In the genomic region with DNA sequence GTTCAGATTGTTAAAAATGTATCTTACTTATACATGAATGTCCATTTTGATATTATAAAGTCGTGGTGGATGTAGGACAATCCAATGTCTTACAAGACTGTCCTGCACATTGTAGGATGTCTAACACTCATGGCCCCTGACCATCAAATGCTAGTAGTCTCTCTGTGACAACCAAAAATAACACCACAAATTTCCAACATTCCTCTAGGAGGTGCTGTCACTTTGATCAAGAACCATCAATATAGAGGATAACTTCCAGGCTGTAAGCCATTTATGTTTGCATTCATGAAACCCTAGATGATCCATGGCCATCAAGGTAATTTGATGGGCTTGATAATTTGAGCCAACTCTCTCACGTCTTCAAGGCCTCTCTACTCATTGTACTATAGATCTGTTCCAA, we compare ENCODE assay signal across 20 cellular contexts.
"Had no signal": no experiment of that assay in that cellular context is flagged by ENCODE, and none has a peak within 500 bp of the region (broad histone marks: within the 10 kb centered on the region; RNA-seq: fewer than 3 reads in every experiment).

No MANE protein-coding gene starts in this region.

- H3K4me3 Mint-ChIP-seq: activated naive CD8-positive, alpha-beta T cell; activated T-cell treated with anti-CD3 and anti-CD28 coated beads, Interleukin-2, amount 50 U/mL, for 4 hours; effector memory CD8-positive, alpha-beta T cell; naive thymus-derived CD8-positive, alpha-beta T cell; stimulated activated memory B cell treated with anti-CD40 and anti-IgM and Interleukin-4, amounts not matched to agents 10 μg/mL and 1 μg/mL and 100 μg/mL, for 72 hours had no signal

- DNase-seq: activated CD4-positive, alpha-beta T cell treated with anti-CD3 and anti-CD28 coated beads for 1 hour; activated CD4-positive, alpha-beta T cell treated with anti-CD3 and anti-CD28 coated beads, Interleukin-2, amount 50 U/mL, for 48 hours; activated gamma-delta T cell; activated T-cell treated with anti-CD3 and anti-CD28 coated beads, Interleukin-2, amount 50 U/mL, for 4 hours; amygdala; brain microvascular endothelial cell; effector memory CD8-positive, alpha-beta T cell; erythroblast; glutamatergic neuron; left cardiac atrium; mucosa of descending colon; naive thymus-derived CD8-positive, alpha-beta T cell; small intestine; stimulated activated CD4-positive, alpha-beta T cell treated with anti-CD3 and anti-CD28 coated beads, Interleukin-1b, Interleukin-23, amount 100 ng/mL, for 48 hours; tibial artery; uterus had no signal

- H3K9me3 ChIP-seq: mucosa of descending colon, neutrophil, right atrium auricular region, tibial artery, uterus had no signal

- H3K27ac ChIP-seq: brain microvascular endothelial cell, neutrophil, right atrium auricular region, tibial artery, uterus had no signal

- H3K4me1 Mint-ChIP-seq: naive thymus-derived CD8-positive, alpha-beta T cell; stimulated activated memory B cell treated with anti-CD40 and anti-IgM and Interleukin-4, amounts not matched to agents 10 μg/mL and 1 μg/mL and 100 μg/mL, for 72 hours had no signal

- H3K36me3 Mint-ChIP-seq: activated naive CD8-positive, alpha-beta T cell; naive thymus-derived CD8-positive, alpha-beta T cell; stimulated activated memory B cell treated with anti-CD40 and anti-IgM and Interleukin-4, amounts not matched to agents 10 μg/mL and 1 μg/mL and 100 μg/mL, for 72 hours had no signal

- H3K27me3 ChIP-seq: brain microvascular endothelial cell, neutrophil, right atrium auricular region, tibial artery, uterus had no signal

- ATAC-seq: activated T-cell treated with anti-CD3 and anti-CD28 coated beads, Interleukin-2, amount 50 U/mL, for 4 hours; effector memory CD8-positive, alpha-beta T cell; left cardiac atrium; mucosa of descending colon; naive thymus-derived CD8-positive, alpha-beta T cell; stimulated activated memory B cell treated with anti-CD40 and anti-IgM and Interleukin-4, amounts not matched to agents 10 μg/mL and 1 μg/mL and 100 μg/mL, for 72 hours had no signal

- H3K4me1 ChIP-seq: right atrium auricular region, tibial artery, uterus had no signal

- H3K27ac Mint-ChIP-seq: activated naive CD8-positive, alpha-beta T cell; effector memory CD8-positive, alpha-beta T cell; naive thymus-derived CD8-positive, alpha-beta T cell; stimulated activated memory B cell treated with anti-CD40 and anti-IgM and Interleukin-4, amounts not matched to agents 10 μg/mL and 1 μg/mL and 100 μg/mL, for 72 hours had no signal

- H3K27me3 Mint-ChIP-seq: activated naive CD8-positive, alpha-beta T cell; effector memory CD8-positive, alpha-beta T cell; stimulated activated memory B cell treated with anti-CD40 and anti-IgM and Interleukin-4, amounts not matched to agents 10 μg/mL and 1 μg/mL and 100 μg/mL, for 72 hours had no signal

- H3K9me3 Mint-ChIP-seq: activated T-cell treated with anti-CD3 and anti-CD28 coated beads, Interleukin-2, amount 50 U/mL, for 4 hours; effector memory CD8-positive, alpha-beta T cell; naive thymus-derived CD8-positive, alpha-beta T cell; stimulated activated memory B cell treated with anti-CD40 and anti-IgM and Interleukin-4, amounts not matched to agents 10 μg/mL and 1 μg/mL and 100 μg/mL, for 72 hours had no signal

- H3K4me3 ChIP-seq: mucosa of descending colon, right atrium auricular region, tibial artery, uterus had no signal

- H3K36me3 ChIP-seq: brain microvascular endothelial cell, neutrophil, right atrium auricular region, tibial artery, uterus had no signal
